2 cellular contexts compared by ENCODE assay signal in genomic region chr11:108886608-108887007, GRCh38.
TF ChIP-seq lines count a peak whose summit lies in the region.

No MANE protein-coding gene starts in this region.

TF ChIP-seq in GM23338, 12 proteins besides CTCF, POLR2A, EP300 and RAD21 (continued from another document):
- TF ChIP-seq ZNF462 (CRISPR knock-in tag; IDR thresholded peaks at IDR 0.05), result no peak
- TF ChIP-seq ZNF114 (CRISPR knock-in tag; IDR thresholded peaks at IDR 0.05), result no peak
- TF ChIP-seq JUNB (IDR thresholded peaks at IDR 0.05; ENCODE audit: unreplicated experiment), result no peak
- no peak for TF ChIP-seq NANOG (IDR thresholded peaks at IDR 0.05; ENCODE audit: borderline replicate concordance)
- TF ChIP-seq CREB1 (CRISPR knock-in tag; IDR thresholded peaks at IDR 0.05; ENCODE audit: low read depth), result no peak
- no peak for TF ChIP-seq REST (IDR thresholded peaks at IDR 0.05; ENCODE audit: unreplicated experiment)
- no peak for TF ChIP-seq EZH2 (IDR thresholded peaks at IDR 0.05; ENCODE audit: low read depth, unreplicated experiment)
- no peak for TF ChIP-seq ETS1 (IDR thresholded peaks at IDR 0.05)
- TF ChIP-seq STAT1 (IDR thresholded peaks at IDR 0.05; ENCODE audit: unreplicated experiment), result no peak

TF ChIP-seq in SK-N-SH, 30 proteins besides CTCF, POLR2A, EP300 and RAD21 (continued from another document):
- TF ChIP-seq YY1 (IDR thresholded peaks at IDR 0.05; ENCODE audit: low read depth) (no peak), SMC3 (IDR thresholded peaks at IDR 0.05; ENCODE audit: low read depth, low read length) (no peak), ELF1 (IDR thresholded peaks at IDR 0.05) (no peak), SIN3A (IDR thresholded peaks at IDR 0.05; ENCODE audit: borderline replicate concordance, low read depth, low read length) (no peak), POLR2AphosphoS5 (IDR thresholded peaks at IDR 0.05; ENCODE audit: low read depth, low read length) (no peak)
